In genomic region chr1:9066945-9067807, GRCh38 we compare ENCODE assay signal across 1 cellular context.
TF ChIP-seq lines count a peak whose summit lies in the region.

No MANE protein-coding gene starts in this region.

TF ChIP-seq in HepG2, 621 proteins besides CTCF, POLR2A, EP300 and RAD21 (continued from another document and continues in another):
- TF ChIP-seq ZNF275 (CRISPR knock-in tag; IDR thresholded peaks at IDR 0.05; ENCODE audit: borderline replicate concordance) (no peak), SP1 (IDR thresholded peaks at IDR 0.05) (no peak), SP1 (CRISPR knock-in tag; IDR thresholded peaks at IDR 0.05) (no peak), NPAS2 (CRISPR knock-in tag; IDR thresholded peaks at IDR 0.05; ENCODE audit: borderline replicate concordance) (no peak), ZNF770 (CRISPR knock-in tag; IDR thresholded peaks at IDR 0.05) (no peak), ZNF652 (CRISPR knock-in tag; IDR thresholded peaks at IDR 0.05; ENCODE audit: borderline replicate concordance, low read depth) (no peak), NR2F2 (IDR thresholded peaks at IDR 0.05; ENCODE audit: borderline replicate concordance, low read depth) (no peak), CSRNP1 (CRISPR knock-in tag; IDR thresholded peaks at IDR 0.05) (no peak), NR0B2 (CRISPR knock-in tag; IDR thresholded peaks at IDR 0.05) (no peak), IRF9 (CRISPR knock-in tag; IDR thresholded peaks at IDR 0.05; ENCODE audit: borderline replicate concordance) (peak; percentile 88), ZNF3 (CRISPR knock-in tag; IDR thresholded peaks at IDR 0.05) (no peak), ARID2 (CRISPR knock-in tag; IDR thresholded peaks at IDR 0.05; ENCODE audit: borderline replicate concordance) (no peak), ATF7 (IDR thresholded peaks at IDR 0.05) (no peak), ATF7 (CRISPR knock-in tag; IDR thresholded peaks at IDR 0.05) (no peak), ZNF550 (CRISPR knock-in tag; IDR thresholded peaks at IDR 0.05; ENCODE audit: borderline replicate concordance) (no peak), SP5 (CRISPR knock-in tag; IDR thresholded peaks at IDR 0.05; ENCODE audit: borderline replicate concordance, low read depth) (no peak), TOE1 (CRISPR knock-in tag; IDR thresholded peaks at IDR 0.05) (no peak), HINFP (CRISPR knock-in tag; IDR thresholded peaks at IDR 0.05; ENCODE audit: low read depth) (no peak), MLXIP (CRISPR knock-in tag; IDR thresholded peaks at IDR 0.05; ENCODE audit: borderline replicate concordance) (no peak), ZNF562 (CRISPR knock-in tag; IDR thresholded peaks at IDR 0.05; ENCODE audit: borderline replicate concordance) (no peak), HMGA1 (CRISPR knock-in tag; conservative IDR thresholded peaks at IDR 0.05) (no peak), TCF12 (IDR thresholded peaks at IDR 0.05) (no peak), TCF12 (CRISPR knock-in tag; IDR thresholded peaks at IDR 0.05) (no peak), ZBTB10 (CRISPR knock-in tag; IDR thresholded peaks at IDR 0.05; ENCODE audit: borderline replicate concordance) (no peak), ZMYM3 (CRISPR knock-in tag; IDR thresholded peaks at IDR 0.05) (no peak), AGO2 (optimal IDR thresholded peaks at IDR 0.05; ENCODE audit: low read depth, low read length) (no peak), ZNF331 (CRISPR knock-in tag; IDR thresholded peaks at IDR 0.05) (0 out of 2 replicates have a peak, but pooled peaks have one; percentile 23), NFE2L1 (CRISPR knock-in tag; IDR thresholded peaks at IDR 0.05; ENCODE audit: borderline replicate concordance) (no peak), ZNF20 (CRISPR knock-in tag; IDR thresholded peaks at IDR 0.05) (no peak), KDM4B (CRISPR knock-in tag; IDR thresholded peaks at IDR 0.05) (no peak), THAP8 (CRISPR knock-in tag; IDR thresholded peaks at IDR 0.05; ENCODE audit: borderline replicate concordance) (no peak), MBNL3 (CRISPR knock-in tag; conservative IDR thresholded peaks at IDR 0.05) (no peak), HOXA9 (CRISPR knock-in tag; IDR thresholded peaks at IDR 0.05; ENCODE audit: borderline replicate concordance) (no peak), ZNF414 (CRISPR knock-in tag; IDR thresholded peaks at IDR 0.05) (0 out of 2 replicates have a peak, but pooled peaks have one; percentile 24), ZEB1 (IDR thresholded peaks at IDR 0.05; ENCODE audit: insufficient replicate concordance, low read depth) (no peak), PAXIP1 (CRISPR knock-in tag; conservative IDR thresholded peaks at IDR 0.05) (no peak), HDAC6 (IDR thresholded peaks at IDR 0.05; ENCODE audit: low read depth, low read length) (no peak), CERS6 (CRISPR knock-in tag; IDR thresholded peaks at IDR 0.05) (0 out of 2 replicates have a peak, but pooled peaks have one; percentile 29), ZNF576 (CRISPR knock-in tag; IDR thresholded peaks at IDR 0.05) (no peak)
